ENCODE assay signal across 12 cellular contexts in genomic region chr19:10758978-10759377, GRCh38. TPM values are rescaled to one million over a fixed set of nuclear protein-coding genes. Genes with fewer than 3 reads are reported as not detected.
DNase-seq lines count a peak whose midpoint lies in the region; ATAC-seq and TF ChIP-seq lines count a peak whose summit lies in the region.
"Had no signal": no experiment of that assay in that cellular context is flagged by ENCODE, and none has a peak within 500 bp of the region (broad histone marks: within the 10 kb centered on the region; RNA-seq: fewer than 3 reads in every experiment).

No MANE protein-coding gene starts in this region.

- no peak overlapping the region for H3K4me3 ChIP-seq in esophagus squamous epithelium
- H3K4me3 ChIP-seq: smooth muscle cell had no signal

- intact Hi-C loops in esophagus squamous epithelium (cut with DNase I), result no loop called here

- H3K27ac Mint-ChIP-seq in activated naive CD4-positive, alpha-beta T cell treated with anti-CD3 and anti-CD28 coated beads, Interleukin-2, amount 10 ng/mL, durations not matched to agents 7 days and 5 days, result peak overlapping the region; percentile 89
- peak overlapping the region; percentile 97 for H3K27ac Mint-ChIP-seq in T-helper 17 cell

- H3K9me3 ChIP-seq in T-helper 17 cell (ENCODE audit: control insufficient read depth, low read length, poor library complexity, severe bottlenecking) (no peaks in the 10 kb centered on the region), esophagus squamous epithelium (no peaks in the 10 kb centered on the region)

- 74 to 76% methylated on average over 5 of the region's 5 CpGs for WGBS in esophagus squamous epithelium, 2 donors

- no peak for TF ChIP-seq POLR2A in esophagus squamous epithelium (IDR thresholded peaks at IDR 0.05)

- H3K27me3 Mint-ChIP-seq in activated naive CD4-positive, alpha-beta T cell treated with anti-CD3 and anti-CD28 coated beads, Interleukin-2, amount 10 ng/mL, durations not matched to agents 7 days and 5 days, result no peaks in the 10 kb centered on the region
- H3K27me3 Mint-ChIP-seq in T-helper 17 cell, result no peaks in the 10 kb centered on the region

- H3K4me1 ChIP-seq in esophagus squamous epithelium, result peaks cover 18 to 72% (median 41%) of the 10 kb centered on the region in 3 donors

- H3K36me3 ChIP-seq in esophagus squamous epithelium, result peaks cover 6 to 36% (median 8%) of the 10 kb centered on the region in 3 donors

- no peak for ATAC-seq in T-helper 17 cell

- H3K36me3 Mint-ChIP-seq in activated naive CD4-positive, alpha-beta T cell treated with anti-CD3 and anti-CD28 coated beads, Interleukin-2, amount 10 ng/mL, durations not matched to agents 7 days and 5 days, result peaks cover 74% of the 10 kb centered on the region
- H3K36me3 Mint-ChIP-seq in T-helper 17 cell (ENCODE audit: low read depth), result peaks cover 8% of the 10 kb centered on the region

- no peak for DNase-seq in activated naive CD4-positive, alpha-beta T cell treated with anti-CD3 and anti-CD28 coated beads, Interleukin-2, amount 10 ng/mL, durations not matched to agents 7 days and 5 days
- no peak for DNase-seq in activated naive CD4-positive, alpha-beta T cell (lab: John Stamatoyannopoulos, UW)
- DNase-seq in T-helper 17 cell, result no peak
- no peak for DNase-seq in esophagus squamous epithelium (lab: John Stamatoyannopoulos, UW)
- DNase-seq in substantia nigra (lab: John Stamatoyannopoulos, UW), result no peak
- no peak for DNase-seq in NCI-H2196 (lab: John Stamatoyannopoulos, UW; ENCODE audit: unreplicated experiment)
- no peak for DNase-seq in AML-193 (lab: John Stamatoyannopoulos, UW)
- DNase-seq in NCI-H345 (lab: John Stamatoyannopoulos, UW), result no peak
- DNase-seq: cortex of kidney, NCI-H2227 treated with DMSO at 0.1 percent for 48 hours, SHP77 treated with DMSO at 0.1 percent for 48 hours had no signal

- H3K27me3 ChIP-seq in esophagus squamous epithelium, result no peaks in the 10 kb centered on the region

- H3K27ac ChIP-seq in esophagus squamous epithelium (peak overlapping the region; percentile 32 to 62 (median 54)), substantia nigra (ENCODE audit: low read depth, low read length, poor library complexity, severe bottlenecking) (peak overlapping the region; percentile 56)

- peaks cover 93% of the 10 kb centered on the region for H3K4me1 Mint-ChIP-seq in activated naive CD4-positive, alpha-beta T cell treated with anti-CD3 and anti-CD28 coated beads, Interleukin-2, amount 10 ng/mL, durations not matched to agents 7 days and 5 days
- H3K4me1 Mint-ChIP-seq in T-helper 17 cell, result peaks cover 68% of the 10 kb centered on the region

- no peak for TF ChIP-seq CTCF in esophagus squamous epithelium (IDR thresholded peaks at IDR 0.05)

- H3K9me3 Mint-ChIP-seq in activated naive CD4-positive, alpha-beta T cell treated with anti-CD3 and anti-CD28 coated beads, Interleukin-2, amount 10 ng/mL, durations not matched to agents 7 days and 5 days, result peaks cover 10% of the 10 kb centered on the region

- CTCF ChIA-PET in activated naive CD4-positive, alpha-beta T cell treated with anti-CD3 and anti-CD28 coated beads, Interleukin-2, amount 10 ng/mL, durations not matched to agents 7 days and 5 days (lab: Charles Lee), result interaction anchor here (1.0 to 4.8 kb wide), 3 partner anchors 9 to 105 kb away, joined by 3 to 28 read pairs (median 10); partner anchors contain the start of gene DNM2

- peak overlapping the region; percentile 63 for H3K4me3 Mint-ChIP-seq in activated naive CD4-positive, alpha-beta T cell treated with anti-CD3 and anti-CD28 coated beads, Interleukin-2, amount 10 ng/mL, durations not matched to agents 7 days and 5 days
- peak overlapping the region; percentile 80 for H3K4me3 Mint-ChIP-seq in T-helper 17 cell

RNA-seq across cellular contexts. Expression of gene DNM2, which starts 41.1 kb away (rescaled TPM):
- total RNA-seq in T-helper 17 cell (100 to 1,000 TPM; 267 to 273 TPM), esophagus squamous epithelium (100 to 1,000 TPM in 2 of 4 donors, 10 to 100 TPM in 2; 79.9 to 138 (median 102) TPM)

RNA-seq across cellular contexts. Expression of gene QTRT1, which starts 57.7 kb away (rescaled TPM):
- total RNA-seq in T-helper 17 cell, result 10 to 100 TPM; 49.4 to 56.9 TPM
- 10 to 100 TPM; 25.3 to 50.9 (median 27.3) TPM for total RNA-seq in esophagus squamous epithelium
